Comparison of ENCODE assay signal across 8 cellular contexts in the genomic region with DNA sequence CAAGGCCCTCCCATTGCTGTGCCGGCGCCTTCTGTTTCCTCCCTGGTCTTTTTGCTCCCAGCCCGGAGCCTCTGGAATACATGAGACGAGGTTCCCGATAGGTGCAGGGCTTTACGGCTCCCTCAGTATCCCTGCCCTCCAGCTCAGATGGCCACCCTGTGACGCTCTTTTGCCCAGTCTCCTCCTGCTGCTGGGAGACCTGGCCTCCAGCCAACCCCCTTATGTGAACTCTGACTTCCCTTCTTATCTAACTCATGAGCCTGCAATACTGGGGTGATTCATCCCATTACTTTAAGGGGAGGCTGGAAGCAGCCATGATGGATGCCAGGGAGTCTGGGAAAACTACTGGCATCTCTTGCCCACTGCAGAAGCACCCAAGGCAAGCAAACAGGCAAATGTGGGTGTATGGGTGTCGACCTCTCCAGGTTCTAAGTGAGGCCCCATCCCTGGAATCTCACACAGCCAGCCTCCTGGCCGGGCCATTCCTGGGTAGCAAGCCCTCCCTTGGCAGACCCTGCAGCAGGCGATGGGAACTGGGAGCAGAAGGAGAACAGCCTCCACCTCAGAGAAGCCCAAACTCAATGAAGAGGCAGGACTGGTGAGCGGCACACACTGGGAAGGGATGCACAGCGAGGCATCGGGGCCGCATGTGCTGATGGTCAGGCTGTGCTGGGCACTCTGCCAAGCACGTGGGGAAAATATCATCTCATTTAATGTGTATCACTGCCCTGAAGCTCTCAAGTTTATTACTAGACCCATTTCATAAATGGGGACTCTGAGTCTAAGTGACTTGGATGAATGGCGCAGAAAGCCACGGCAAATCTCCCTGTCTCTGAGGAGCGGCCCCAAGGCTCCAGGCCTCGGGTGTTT.
DNase-seq lines count a peak whose midpoint lies in the region; ATAC-seq and TF ChIP-seq lines count a peak whose summit lies in the region.

No MANE protein-coding gene starts in this region.

- CTCF ChIA-PET in CD8-positive, alpha-beta T cell (lab: Charles Lee), result interaction anchor here (0.9 to 5.9 kb wide), 19 partner anchors 8 to 106 kb away, joined by 3 to 74 read pairs (median 7); no protein-coding TSS in a partner anchor

- no peaks in the 10 kb centered on the region for H3K9me3 ChIP-seq in CD8-positive, alpha-beta T cell (ENCODE audit: low read length)
- H3K9me3 ChIP-seq in Peyer's patch (no peaks in the 10 kb centered on the region), neutrophil (no peaks in the 10 kb centered on the region)

- peaks cover 83% of the 10 kb centered on the region for H3K4me1 ChIP-seq in CD8-positive, alpha-beta T cell (ENCODE audit: insufficient read depth, low read length)
- peaks cover 15 to 67% (median 65%) of the 10 kb centered on the region in 4 donors for H3K4me1 ChIP-seq in Peyer's patch
- H3K4me1 ChIP-seq in neutrophil (ENCODE audit: control insufficient read depth in 1 of 2, insufficient read depth in 1 of 2, low read depth in 1 of 2, low read length in 1 of 2), result peaks cover 79 to 98% of the 10 kb centered on the region in 2 experiments

- H3K36me3 Mint-ChIP-seq in CD8-positive, alpha-beta T cell, result peaks cover 10% of the 10 kb centered on the region

- intact Hi-C loops in CD8-positive, alpha-beta T cell (cut with DNase I, micrococcal nuclease), result loop anchor here in 1 of 2 experiments (10.0 kb wide), 1 partner anchor 268 kb away; no protein-coding TSS in a partner anchor

- H3K4me3 Mint-ChIP-seq in CD8-positive, alpha-beta T cell, result peak overlapping the region; percentile 74

- peak overlapping the region; percentile 38 for H3K27ac ChIP-seq in CD8-positive, alpha-beta T cell (ENCODE audit: low read depth, low read length)
- peak overlapping the region; percentile 76 to 87 (median 81) for H3K27ac ChIP-seq in Peyer's patch
- H3K27ac ChIP-seq in neutrophil, result peak overlapping the region; percentile 99

- no peak for TF ChIP-seq CTCF in CD8-positive, alpha-beta T cell (IDR thresholded peaks at IDR 0.05)
- no peak for TF ChIP-seq CTCF in Peyer's patch (IDR thresholded peaks at IDR 0.05)
- no peak for TF ChIP-seq CTCF in neutrophil (IDR thresholded peaks at IDR 0.05)

- POLR2A ChIA-PET in CD8-positive, alpha-beta T cell (lab: Charles Lee), result interaction anchor here (0.6 to 6.6 kb wide), 11 partner anchors 10 to 108 kb away, joined by 3 to 52 read pairs (median 4); no protein-coding TSS in a partner anchor

- peaks cover 5% of the 10 kb centered on the region for H3K36me3 ChIP-seq in CD8-positive, alpha-beta T cell (ENCODE audit: insufficient read depth, low read length)
- no peaks in the 10 kb centered on the region for H3K36me3 ChIP-seq in Peyer's patch
- no peaks in the 10 kb centered on the region for H3K36me3 ChIP-seq in neutrophil

- no peaks in the 10 kb centered on the region for H3K27me3 ChIP-seq in CD8-positive, alpha-beta T cell (ENCODE audit: insufficient read depth, low read length)
- no peaks in the 10 kb centered on the region for H3K27me3 ChIP-seq in Peyer's patch
- no peaks in the 10 kb centered on the region for H3K27me3 ChIP-seq in neutrophil

- no peaks in the 10 kb centered on the region for H3K27me3 Mint-ChIP-seq in CD8-positive, alpha-beta T cell (ENCODE audit: low read depth)

- H3K4me1 Mint-ChIP-seq in CD8-positive, alpha-beta T cell (ENCODE audit: low read depth), result peaks cover 77% of the 10 kb centered on the region

- peak overlapping the region; percentile 11 for H3K4me3 ChIP-seq in CD8-positive, alpha-beta T cell (ENCODE audit: low read depth, low read length)
- H3K4me3 ChIP-seq in Peyer's patch, result no peak overlapping the region
- peak overlapping the region; percentile 61 to 62 for H3K4me3 ChIP-seq in neutrophil (ENCODE audit: low read depth in 1 of 2, low read length in 1 of 2)

- peak overlapping the region; percentile 94 for H3K27ac Mint-ChIP-seq in CD8-positive, alpha-beta T cell

- DNase-seq in CD8-positive, alpha-beta T cell, result no peak
- peak in 2 of 3 donors; percentile 89 to 92 for DNase-seq in Peyer's patch
- no peak for DNase-seq in NCI-H2227 treated with DMSO at 0.1 percent for 48 hours (lab: John Stamatoyannopoulos, UW)
- no peak for DNase-seq in NCI-H1048 (lab: John Stamatoyannopoulos, UW)

- ATAC-seq in CD8-positive, alpha-beta T cell, result no peak
- peak; percentile 7 for ATAC-seq in esophagus mucosa
- ATAC-seq in HG02973 (IDR thresholded peaks at IDR 0.05; ENCODE audit: unreplicated experiment), result no peak
- ATAC-seq in GM18519 (IDR thresholded peaks at IDR 0.05; ENCODE audit: low FRiP score, unreplicated experiment), result no peak

- no peaks in the 10 kb centered on the region for H3K9me3 Mint-ChIP-seq in CD8-positive, alpha-beta T cell

- no peak for TF ChIP-seq POLR2A in Peyer's patch (IDR thresholded peaks at IDR 0.05)

Comparison
In these comparisons a context has a peak if more than half of its experiments do, and no peak if none do; other contexts are left out.
1. DNase-seq: peak in Peyer's patch (2 of 3); none in CD8-positive, alpha-beta T cell (0 of 7), NCI-H2227 treated with DMSO at 0.1 percent for 48 hours (single experiment) and NCI-H1048 (single experiment).
2. H3K27ac ChIP-seq: peak in every context shown above with its lines; median percentile 99 in neutrophil; 81 in Peyer's patch; 38 in CD8-positive, alpha-beta T cell.
3. H3K4me3 ChIP-seq: peak in CD8-positive, alpha-beta T cell (single experiment) and neutrophil (2 of 2); none in Peyer's patch (0 of 4).